9 cellular contexts compared by ENCODE assay signal in genomic region chr17:40541060-40541872, GRCh38. TPM values are rescaled to one million over a fixed set of nuclear protein-coding genes. Genes with fewer than 3 reads are reported as not detected.
A peak's percentile ranks its signal among the peaks of the same experiment; 100 is the strongest.
DNase-seq lines count a peak whose midpoint lies in the region; ATAC-seq and TF ChIP-seq lines count a peak whose summit lies in the region.
"Had no signal": no experiment of that assay in that cellular context is flagged by ENCODE, and none has a peak within 500 bp of the region (broad histone marks: within the 10 kb centered on the region; RNA-seq: fewer than 3 reads in every experiment).

No MANE protein-coding gene starts in this region.

- H3K4ac ChIP-seq in IMR-90 (ENCODE audit: low read depth, low read length) = peak overlapping the region; percentile 100

- H4K20me1 ChIP-seq in IMR-90 (ENCODE audit: insufficient read depth, low read length) = no peaks in the 10 kb centered on the region

- no peaks in the 10 kb centered on the region for H3K36me3 ChIP-seq in IMR-90 (ENCODE audit: control insufficient read depth, insufficient read depth, low read length)

- H4K8ac ChIP-seq in IMR-90 (ENCODE audit: low read depth in 2 of 2, low read length in 2 of 2) = peak overlapping the region; percentile 97 to 99

- DNase-seq in IMR-90 = no peak
- DNase-seq in activated T-cell treated with anti-CD3 and anti-CD28 coated beads, Interleukin-2, amount 50 U/mL, for 48 hours = peak; percentile 84 to 86
- DNase-seq in right cardiac atrium = peak in 2 of 3 donors; percentile 60 to 67
- DNase-seq in stimulated activated CD4-positive, alpha-beta T cell treated with anti-CD3 and anti-CD28 coated beads, Interleukin-4, amount 100 ng/mL, for 1 hour = peak; percentile 67
- DNase-seq in GDM1 (lab: John Stamatoyannopoulos, UW) = no peak

- WGBS in IMR-90 (ENCODE audit: extremely low coverage in 2 of 2, insufficient read length in 1 of 2), 2 experiments = 95% methylated on average over 10 of the region's 20 CpGs; no CpG with 5 or more reads in 1 of the 2 experiments
- WGBS in right cardiac atrium = 77% methylated on average over 20 of the region's 20 CpGs

- H3K23ac ChIP-seq in IMR-90 (ENCODE audit: low read depth, low read length) = peak overlapping the region; percentile 98

- no peak for TF ChIP-seq CTCF in IMR-90 (conservative IDR thresholded peaks at IDR 0.05; ENCODE audit: low read depth, low read length)

- peak overlapping the region; percentile 85 for H4K5ac ChIP-seq in IMR-90 (ENCODE audit: low read depth, low read length)

- peak overlapping the region; percentile 83 for H2BK5ac ChIP-seq in IMR-90 (ENCODE audit: low read depth, low read length, poor library complexity, severe bottlenecking)

- H2AK5ac ChIP-seq in IMR-90 (ENCODE audit: low read depth, low read length) = peak overlapping the region; percentile 100

- no peak overlapping the region for H3K56ac ChIP-seq in IMR-90 (ENCODE audit: extremely low read depth, insufficient read depth, low read length)

- ATAC-seq in IMR-90 (ENCODE audit: low read depth) = no peak
- ATAC-seq in right cardiac atrium = no peak
- no peak for ATAC-seq in GM21526 (IDR thresholded peaks at IDR 0.05; ENCODE audit: low FRiP score, unreplicated experiment)
- ATAC-seq in HG02759 (IDR thresholded peaks at IDR 0.05; ENCODE audit: unreplicated experiment) = no peak
- no peak for ATAC-seq in HG02870 (IDR thresholded peaks at IDR 0.05; ENCODE audit: unreplicated experiment)

- TF ChIP-seq RAD21 in IMR-90 (IDR thresholded peaks at IDR 0.05; ENCODE audit: low read length) = no peak

- peaks cover 0 to 22% of the 10 kb centered on the region in 2 experiments; a peak in 3 of 4 replicates for H3K79me1 ChIP-seq in IMR-90 (ENCODE audit: low read depth in 1 of 2, low read length in 2 of 2)

- intact Hi-C loops in IMR-90 (cut with micrococcal nuclease) = no loop called here
- intact Hi-C loops in right cardiac atrium (cut with DNase I) = no loop called here

- CTCF ChIA-PET in IMR-90 (lab: Yijun Ruan, JAX) = no interaction called here

- peaks cover 38% of the 10 kb centered on the region for H3K4me1 ChIP-seq in IMR-90 (ENCODE audit: control insufficient read depth, insufficient read depth, low read length)
- H3K4me1 ChIP-seq in right cardiac atrium (ENCODE audit: control insufficient read depth, insufficient read depth, low read length) = peaks cover 43% of the 10 kb centered on the region

- no peak overlapping the region; the same call in 1 of the 2 replicates for H3K4me2 ChIP-seq in IMR-90 (ENCODE audit: low read depth, low read length)

- dilution Hi-C loops in IMR-90 (cut with HindIII; ENCODE audit: low sequenced_read_pairs, unreplicated experiment) = no loop called here

- peak overlapping the region; percentile 98 for H2BK15ac ChIP-seq in IMR-90 (ENCODE audit: low read depth, low read length)

- peak overlapping the region; percentile 100 for H2BK20ac ChIP-seq in IMR-90 (ENCODE audit: low read depth, low read length)

- H3K9me1 ChIP-seq in IMR-90 (ENCODE audit: insufficient read depth, low read length) = peaks cover 62% of the 10 kb centered on the region

- H3K27me3 ChIP-seq in IMR-90 (ENCODE audit: control insufficient read depth, insufficient read depth, low read length) = no peaks in the 10 kb centered on the region
- H3K27me3 ChIP-seq in right cardiac atrium (ENCODE audit: control insufficient read depth, insufficient read depth) = no peaks in the 10 kb centered on the region

- H3K9ac ChIP-seq in IMR-90 (ENCODE audit: low read depth, low read length) = peak overlapping the region; percentile 68

- POLR2A ChIA-PET in IMR-90 (lab: Charles Lee; ENCODE audit: unreplicated experiment) = no interaction called here

- H3K9me3 ChIP-seq in IMR-90 (ENCODE audit: control insufficient read depth, insufficient read depth, low read length) (no peaks in the 10 kb centered on the region), right cardiac atrium (ENCODE audit: control insufficient read depth, low read length) (no peaks in the 10 kb centered on the region)

- H3K14ac ChIP-seq in IMR-90 (replicated peaks; ENCODE audit: low read depth, low read length) = peak overlapping the region; percentile 100

- peak overlapping the region; percentile 63 for H2AFZ ChIP-seq in IMR-90 (replicated peaks; ENCODE audit: low read length, poor library complexity)

- peak overlapping the region; percentile 100 for H4K91ac ChIP-seq in IMR-90 (ENCODE audit: insufficient read depth, low read depth, low read length)

- H3K4me3 ChIP-seq in IMR-90 (ENCODE audit: insufficient read depth, low read depth, low read length) = no peak overlapping the region
- H3K4me3 ChIP-seq in right cardiac atrium (ENCODE audit: low read length) = no peak overlapping the region

- no TSS peak for BruUV-seq in IMR-90 (replicated peaks; lab: Mats Ljungman, UMichigan)

- H3K27ac ChIP-seq in IMR-90 (ENCODE audit: insufficient read depth, low read length) (peak overlapping the region; percentile 95), right cardiac atrium (ENCODE audit: low read length) (peak overlapping the region; percentile 96)

- H2AK9ac ChIP-seq in IMR-90 (replicated peaks; ENCODE audit: low read depth, low read length, poor library complexity) = peak overlapping the region; percentile 86

- no peak for TF ChIP-seq POLR2A in IMR-90 (IDR thresholded peaks at IDR 0.05; ENCODE audit: low read depth, low read length)

- H2BK120ac ChIP-seq in IMR-90 (ENCODE audit: low read depth, low read length) = peak overlapping the region; percentile 100

- peak overlapping the region; percentile 72 for H3K18ac ChIP-seq in IMR-90 (ENCODE audit: low read depth, low read length)

- in situ Hi-C loops in IMR-90 (cut with MboI; ENCODE audit: low sequenced_read_pairs) = no loop called here

TF ChIP-seq in IMR-90, 13 proteins besides CTCF, POLR2A, EP300 and RAD21:
- TF ChIP-seq BHLHE40 (IDR thresholded peaks at IDR 0.05; ENCODE audit: low read depth, low read length) (no peak), MAFK (IDR thresholded peaks at IDR 0.05; ENCODE audit: low read depth, low read length) (no peak), SMC3 (IDR thresholded peaks at IDR 0.05; ENCODE audit: low read depth, low read length) (no peak), NFE2L2 (IDR thresholded peaks at IDR 0.05; ENCODE audit: low read depth, low read length) (no peak), MXI1 (IDR thresholded peaks at IDR 0.05; ENCODE audit: borderline replicate concordance, low read depth, low read length) (no peak), FOS (IDR thresholded peaks at IDR 0.05; ENCODE audit: low read depth, low read length) (no peak), CHD1 (IDR thresholded peaks at IDR 0.05; ENCODE audit: low read depth, low read length) (no peak), RCOR1 (IDR thresholded peaks at IDR 0.05; ENCODE audit: insufficient replicate concordance, low read length) (no peak), CEBPB (IDR thresholded peaks at IDR 0.05; ENCODE audit: low read depth, low read length) (no peak), USF2 (IDR thresholded peaks at IDR 0.05; ENCODE audit: low read depth, low read length) (no peak), ELK1 (IDR thresholded peaks at IDR 0.05; ENCODE audit: borderline replicate concordance, low read depth, low read length) (no peak), RFX5 (IDR thresholded peaks at IDR 0.05; ENCODE audit: low read depth, low read length) (no peak), MAZ (IDR thresholded peaks at IDR 0.05; ENCODE audit: borderline replicate concordance, low read depth, low read length) (no peak)
TF ChIP-seq in IMR-90: peak in this region for 0.

RNA-seq across cellular contexts. Expression of gene CCR7, which starts 24.0 kb away (rescaled TPM):
- total RNA-seq in IMR-90 (2012; rRNA removed) (0.28 and 0.36 TPM in 2 replicates), right cardiac atrium (under 1 TPM in 2 of 4 donors, not detected in 2; 0.19 to 0.20 TPM)
- polyA plus RNA-seq in IMR-90 (2012; rRNA removed) (0.14 and 0.22 TPM in 2 replicates), right cardiac atrium (0.11 TPM)
- polyA plus RNA-seq in IMR-90 (2012; cell fraction: cytosol; rRNA removed) = 0.16 TPM in 1 of 2 replicates, not detected in the other
- polyA plus RNA-seq in IMR-90 (2012; cell fraction: nucleus; rRNA removed; ENCODE audit: low replicate concordance) = 0.23 and 0.39 TPM in 2 replicates
- total RNA-seq: myocyte had no signal

RNA-seq across cellular contexts. Expression of gene TNS4, which starts 39.8 kb away (rescaled TPM):
- total RNA-seq in IMR-90 (2012; rRNA removed) (0.28 TPM in 1 of 2 replicates, not detected in the other), right cardiac atrium (under 1 TPM in 1 of 4 donors, not detected in 3; 0.14 TPM)
- polyA plus RNA-seq in IMR-90 (2012; rRNA removed) (0.07 TPM in 1 of 2 replicates, not detected in the other), right cardiac atrium (not detected)
- polyA plus RNA-seq in IMR-90 (2012; cell fraction: cytosol; rRNA removed) = 0.07 and 0.08 TPM in 2 replicates
- polyA plus RNA-seq in IMR-90 (2012; cell fraction: nucleus; rRNA removed; ENCODE audit: low replicate concordance) = 0.33 and 0.57 TPM in 2 replicates
- total RNA-seq: myocyte had no signal

Comparison
In these comparisons a context has a peak if more than half of its experiments do, and no peak if none do; other contexts are left out.
1. DNase-seq: peak in activated T-cell treated with anti-CD3 and anti-CD28 coated beads, Interleukin-2, amount 50 U/mL, for 48 hours (2 of 2), right cardiac atrium (2 of 3) and stimulated activated CD4-positive, alpha-beta T cell treated with anti-CD3 and anti-CD28 coated beads, Interleukin-4, amount 100 ng/mL, for 1 hour (single experiment); none in IMR-90 (single experiment) and GDM1 (single experiment).